ENCODE assay signal across 14 cellular contexts in genomic region chr2:241865957-241866858, GRCh38. TPM values are rescaled to one million over a fixed set of nuclear protein-coding genes. Genes with fewer than 3 reads are reported as not detected.
DNase-seq lines count a peak whose midpoint lies in the region; ATAC-seq and TF ChIP-seq lines count a peak whose summit lies in the region.
"Had no signal": no experiment of that assay in that cellular context is flagged by ENCODE, and none has a peak within 500 bp of the region (broad histone marks: within the 10 kb centered on the region; RNA-seq: fewer than 3 reads in every experiment).

No MANE protein-coding gene starts in this region.

- DNase-seq in A673 (ENCODE audit: low spot score) (peak; percentile 54), EL (peak; percentile 23), iPS-NIHi11 (ENCODE audit: low spot score) (peak; percentile 90), smooth muscle cell (lab: John Stamatoyannopoulos, UW; ENCODE audit: unreplicated experiment) (no peak), NCI-H2029 (lab: John Stamatoyannopoulos, UW) (no peak)
- DNase-seq in activated CD4-positive, alpha-beta memory T cell treated with anti-CD3 and anti-CD28 coated beads for 36 hours = peak; percentile 60
- DNase-seq: amniotic stem cell, DMS79 treated with DMSO at 0.1 percent for 48 hours, left colon, NCI-H226 had no signal

- POLR2A ChIA-PET in A673 (lab: Charles Lee; ENCODE audit: low non-redundant PET) = no interaction called here
- POLR2A ChIA-PET in activated CD4-positive, alpha-beta memory T cell treated with anti-CD3 and anti-CD28 coated beads for 36 hours (lab: Charles Lee) = interaction anchor here (0.9 to 1.1 kb wide), 2 partner anchors 21 to 131 kb away, joined by 3 read pairs; no protein-coding TSS in a partner anchor

- H3K36me3 ChIP-seq in A673 (ENCODE audit: insufficient read depth, low read length, poor library complexity, severe bottlenecking) = no peaks in the 10 kb centered on the region
- no peaks in the 10 kb centered on the region for H3K36me3 ChIP-seq in smooth muscle cell (ENCODE audit: low read depth)

- H3K9me3 ChIP-seq in A673 (ENCODE audit: low read depth, low read length, poor library complexity, severe bottlenecking) (no peaks in the 10 kb centered on the region), smooth muscle cell (replicated peaks; ENCODE audit: low read depth) (no peaks in the 10 kb centered on the region)

- no peaks in the 10 kb centered on the region for H3K36me3 Mint-ChIP-seq in activated CD4-positive, alpha-beta memory T cell treated with anti-CD3 and anti-CD28 coated beads for 36 hours

- no peaks in the 10 kb centered on the region for H3F3A ChIP-seq in smooth muscle cell (ENCODE audit: low read depth)

- no peaks in the 10 kb centered on the region for H3K79me2 ChIP-seq in smooth muscle cell (ENCODE audit: low read depth)

- 40% methylated on average over 21 of the region's 34 CpGs for WGBS in smooth muscle cell (ENCODE audit: low lambda C conversion rate)

- ATAC-seq in HG02759 (IDR thresholded peaks at IDR 0.05; ENCODE audit: unreplicated experiment) (no peak), GM21390 (IDR thresholded peaks at IDR 0.05; ENCODE audit: unreplicated experiment) (no peak)
- ATAC-seq: left colon had no signal

- TF ChIP-seq CTCF in A673 (conservative IDR thresholded peaks at IDR 0.05; ENCODE audit: low read depth, low read length) = no peak
- no peak for TF ChIP-seq CTCF in smooth muscle cell (IDR thresholded peaks at IDR 0.05; ENCODE audit: borderline replicate concordance, insufficient read depth, poor library complexity, severe bottlenecking)

- no peak overlapping the region for H3K4me3 Mint-ChIP-seq in activated CD4-positive, alpha-beta memory T cell treated with anti-CD3 and anti-CD28 coated beads for 36 hours

- no TSS peak for BruUV-seq in A673 (replicated peaks; lab: Mats Ljungman, UMichigan)

- no peak overlapping the region for H3K27ac ChIP-seq in A673 (ENCODE audit: low read depth, low read length, poor library complexity, severe bottlenecking)
- no peak overlapping the region for H3K27ac ChIP-seq in smooth muscle cell (ENCODE audit: low read depth)

- no peak overlapping the region for H2AFZ ChIP-seq in smooth muscle cell (ENCODE audit: low read depth)

- intact Hi-C loops in A673 (cut with micrococcal nuclease; ENCODE audit: unreplicated experiment) = no loop called here
- intact Hi-C loops in activated CD4-positive, alpha-beta memory T cell treated with anti-CD3 and anti-CD28 coated beads for 36 hours (cut with micrococcal nuclease) = no loop called here

- no peak overlapping the region for H3K4me3 ChIP-seq in A673 (ENCODE audit: low read depth, low read length, poor library complexity, severe bottlenecking)
- no peak overlapping the region for H3K4me3 ChIP-seq in smooth muscle cell

- no peak overlapping the region for H3K9ac ChIP-seq in smooth muscle cell (ENCODE audit: low read depth)

- H3K9me3 Mint-ChIP-seq in activated CD4-positive, alpha-beta memory T cell treated with anti-CD3 and anti-CD28 coated beads for 36 hours = no peaks in the 10 kb centered on the region

- H3K4me1 ChIP-seq in A673 (ENCODE audit: insufficient read depth, low read length, poor library complexity, severe bottlenecking) = peaks cover 17% of the 10 kb centered on the region
- no peaks in the 10 kb centered on the region for H3K4me1 ChIP-seq in smooth muscle cell (ENCODE audit: low read depth)

- peaks cover 4% of the 10 kb centered on the region for H3K27me3 Mint-ChIP-seq in activated CD4-positive, alpha-beta memory T cell treated with anti-CD3 and anti-CD28 coated beads for 36 hours

- peaks cover 76% of the 10 kb centered on the region for H3K4me1 Mint-ChIP-seq in activated CD4-positive, alpha-beta memory T cell treated with anti-CD3 and anti-CD28 coated beads for 36 hours (ENCODE audit: low read depth)

- H3K27ac Mint-ChIP-seq in activated CD4-positive, alpha-beta memory T cell treated with anti-CD3 and anti-CD28 coated beads for 36 hours = peak overlapping the region; percentile 14

- CTCF ChIA-PET in A673 (lab: Charles Lee) = no interaction called here
- CTCF ChIA-PET in activated CD4-positive, alpha-beta memory T cell treated with anti-CD3 and anti-CD28 coated beads for 36 hours (lab: Charles Lee) = interaction anchor here (0.8 to 1.0 kb wide), 2 partner anchors 12 to 31 kb away, joined by 4 read pairs; no protein-coding TSS in a partner anchor

- no peaks in the 10 kb centered on the region for H4K20me1 ChIP-seq in smooth muscle cell (ENCODE audit: low read depth)

- no peak overlapping the region for H3K4me2 ChIP-seq in smooth muscle cell

- H3K27me3 ChIP-seq in A673 (replicated peaks; ENCODE audit: insufficient read depth, low read depth, low read length, poor library complexity) (no peaks in the 10 kb centered on the region), smooth muscle cell (ENCODE audit: low read depth) (no peaks in the 10 kb centered on the region)

RNA-seq across cellular contexts. Expression of gene RTP5, which starts 3.3 kb away (rescaled TPM):
- 0.20 TPM in 1 of 2 replicates, not detected in the other for total RNA-seq in A673 (2021)
- total RNA-seq in activated CD4-positive, alpha-beta memory T cell treated with anti-CD3 and anti-CD28 coated beads for 36 hours = under 1 TPM; 0.10 to 0.12 TPM
- total RNA-seq in smooth muscle cell = not detected in 2 replicates
- polyA plus RNA-seq in smooth muscle cell = not detected in 2 replicates
- total RNA-seq: fibroblast of lung, left colon, pulmonary artery endothelial cell had no signal
- polyA plus RNA-seq: fibroblast of lung had no signal

RNA-seq across cellular contexts. Expression of gene PDCD1, which starts 7.5 kb away (rescaled TPM):
- total RNA-seq in A673 (2021) (0.34 and 0.35 TPM in 2 replicates), smooth muscle cell (not detected in 2 replicates)
- 10 to 100 TPM; 47.4 to 47.6 TPM for total RNA-seq in activated CD4-positive, alpha-beta memory T cell treated with anti-CD3 and anti-CD28 coated beads for 36 hours
- 0.12 TPM in 1 of 2 replicates, not detected in the other for polyA plus RNA-seq in smooth muscle cell
- total RNA-seq: fibroblast of lung, pulmonary artery endothelial cell had no signal
- polyA plus RNA-seq: fibroblast of lung had no signal

RNA-seq across cellular contexts. Expression of gene NEU4, which starts 57.2 kb away (rescaled TPM):
- total RNA-seq in A673 (2021) = 38.5 and 48.4 TPM in 2 replicates
- total RNA-seq in activated CD4-positive, alpha-beta memory T cell treated with anti-CD3 and anti-CD28 coated beads for 36 hours = under 1 TPM; 0.31 to 0.36 TPM
- total RNA-seq in smooth muscle cell = not detected in 2 replicates
- polyA plus RNA-seq in smooth muscle cell = 0.10 TPM in 1 of 2 replicates, not detected in the other
- total RNA-seq: fibroblast of lung, pulmonary artery endothelial cell had no signal
- polyA plus RNA-seq: fibroblast of lung had no signal

Comparison
In these comparisons a context has a peak if more than half of its experiments do, and no peak if none do; other contexts are left out.
1. DNase-seq: peak in A673 (single experiment), EL (single experiment), activated CD4-positive, alpha-beta memory T cell treated with anti-CD3 and anti-CD28 coated beads for 36 hours (single experiment) and iPS-NIHi11 (single experiment); none in smooth muscle cell (single experiment) and NCI-H2029 (single experiment).
2. RNA of gene PDCD1, which starts 7.5 kb away (total RNA-seq): 47.4 to 47.6 TPM in activated CD4-positive, alpha-beta memory T cell treated with anti-CD3 and anti-CD28 coated beads for 36 hours; 0.34 to 0.35 TPM in A673 and not detected in smooth muscle cell; every median in the first group is over 10 times any median in the second.
3. RNA of gene NEU4, which starts 57.2 kb away (total RNA-seq): 38.5 to 48.4 TPM in A673; 0.31 to 0.36 TPM in activated CD4-positive, alpha-beta memory T cell treated with anti-CD3 and anti-CD28 coated beads for 36 hours and not detected in smooth muscle cell; every median in the first group is over 10 times any median in the second.